Comparison of ENCODE assay signal across 8 cellular contexts in the genomic region with DNA sequence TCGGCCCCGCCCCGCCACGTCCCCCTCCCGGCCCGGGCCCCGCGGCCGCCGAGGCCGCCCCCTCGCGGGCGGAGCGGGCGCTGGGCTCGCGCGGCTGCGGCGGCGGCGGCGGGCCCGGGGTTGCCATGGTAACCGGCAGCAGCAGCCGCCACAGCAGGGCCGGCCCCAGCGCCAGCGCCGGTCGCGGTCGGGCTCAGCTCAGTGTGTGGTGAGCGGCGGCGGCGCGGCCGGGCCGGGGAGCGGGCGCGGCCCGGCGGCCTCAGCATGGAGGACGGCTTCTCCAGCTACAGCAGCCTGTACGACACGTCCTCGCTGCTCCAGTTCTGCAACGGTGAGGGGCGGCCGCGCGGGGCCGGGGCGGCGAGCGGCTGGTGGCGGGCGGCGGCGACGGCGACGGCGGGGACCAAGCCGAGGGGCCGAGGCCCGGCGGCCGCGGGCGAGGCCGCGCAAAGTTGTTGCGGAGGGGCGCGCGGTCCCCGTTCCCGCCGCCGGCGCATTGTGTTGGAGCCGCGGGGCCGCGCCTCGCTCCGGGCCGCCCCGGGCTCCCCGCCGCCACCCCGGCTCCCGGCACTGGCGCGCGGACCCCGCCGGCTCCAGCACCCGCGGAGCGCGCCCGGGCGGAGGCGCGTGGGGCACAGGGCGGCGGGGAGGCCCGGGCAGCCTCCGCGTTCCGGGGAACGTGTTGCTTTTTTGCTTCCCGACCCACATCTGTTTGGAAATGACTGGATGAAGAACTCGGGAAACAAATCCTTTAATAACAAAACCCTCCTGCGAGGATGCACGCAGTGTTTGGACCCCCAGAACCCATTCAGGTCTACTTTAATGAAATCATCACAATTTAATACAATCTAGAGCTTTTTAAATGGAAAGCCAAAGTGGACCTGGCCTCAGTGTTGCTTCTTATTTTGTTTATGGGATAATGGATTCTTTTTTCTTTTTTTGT. TPM values are rescaled to one million over a fixed set of nuclear protein-coding genes. Genes with fewer than 3 reads are reported as not detected.
DNase-seq lines count a peak whose midpoint lies in the region; ATAC-seq and TF ChIP-seq lines count a peak whose summit lies in the region.

A gene with protein sequence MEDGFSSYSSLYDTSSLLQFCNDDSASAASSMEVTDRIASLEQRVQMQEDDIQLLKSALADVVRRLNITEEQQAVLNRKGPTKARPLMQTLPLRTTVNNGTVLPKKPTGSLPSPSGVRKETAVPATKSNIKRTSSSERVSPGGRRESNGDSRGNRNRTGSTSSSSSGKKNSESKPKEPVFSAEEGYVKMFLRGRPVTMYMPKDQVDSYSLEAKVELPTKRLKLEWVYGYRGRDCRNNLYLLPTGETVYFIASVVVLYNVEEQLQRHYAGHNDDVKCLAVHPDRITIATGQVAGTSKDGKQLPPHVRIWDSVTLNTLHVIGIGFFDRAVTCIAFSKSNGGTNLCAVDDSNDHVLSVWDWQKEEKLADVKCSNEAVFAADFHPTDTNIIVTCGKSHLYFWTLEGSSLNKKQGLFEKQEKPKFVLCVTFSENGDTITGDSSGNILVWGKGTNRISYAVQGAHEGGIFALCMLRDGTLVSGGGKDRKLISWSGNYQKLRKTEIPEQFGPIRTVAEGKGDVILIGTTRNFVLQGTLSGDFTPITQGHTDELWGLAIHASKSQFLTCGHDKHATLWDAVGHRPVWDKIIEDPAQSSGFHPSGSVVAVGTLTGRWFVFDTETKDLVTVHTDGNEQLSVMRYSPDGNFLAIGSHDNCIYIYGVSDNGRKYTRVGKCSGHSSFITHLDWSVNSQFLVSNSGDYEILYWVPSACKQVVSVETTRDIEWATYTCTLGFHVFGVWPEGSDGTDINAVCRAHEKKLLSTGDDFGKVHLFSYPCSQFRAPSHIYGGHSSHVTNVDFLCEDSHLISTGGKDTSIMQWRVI (plus strand): TSS at position 201 of the 943 bp plus-strand sequence. CDS start 64 bp downstream, at position 265.

- H4K20me1 ChIP-seq in DND-41 (ENCODE audit: insufficient read depth, low read length) = 0 out of 2 replicates have a peak, but pooled peaks cover 3% of the 10 kb centered on the region

- intact Hi-C loops in left cardiac atrium (cut with DNase I) (loop anchor here (5.0 kb wide), 2 partner anchors 36 to 61 kb away; no protein-coding TSS in a partner anchor), prostate gland (cut with DNase I) (loop anchor here (5.0 to 10.0 kb wide), 5 partner anchors 36 to 279 kb away; no protein-coding TSS in a partner anchor)

- peak; percentile 77 for DNase-seq in DND-41
- peak; percentile 63 to 74 (median 64) for DNase-seq in T-helper 17 cell
- DNase-seq in amygdala (lab: John Stamatoyannopoulos, UW) = peak in 52 of 56 donors; percentile 19 to 87 (median 61)
- DNase-seq in left cardiac atrium = peak; percentile 91
- peak; percentile 75 for DNase-seq in prostate gland (ENCODE audit: low spot score)
- peak; percentile 91 for DNase-seq in type B pancreatic cell (ENCODE audit: extremely low spot score, unreplicated experiment)

- TF ChIP-seq POLR2A in prostate gland (IDR thresholded peaks at IDR 0.05) = no peak

- H3K36me3 ChIP-seq in DND-41 (ENCODE audit: insufficient read depth, low read length) (no peaks in the 10 kb centered on the region), prostate gland (no peaks in the 10 kb centered on the region)

- H3K36me3 Mint-ChIP-seq in T-helper 17 cell (ENCODE audit: low read depth) (no peaks in the 10 kb centered on the region), type B pancreatic cell (peaks cover 7% of the 10 kb centered on the region)

- ATAC-seq in DND-41 (ENCODE audit: insufficient read depth, low read depth) (peak; percentile 95), GM21786 (IDR thresholded peaks at IDR 0.05; ENCODE audit: unreplicated experiment) (peak; percentile 87), T-helper 17 cell (peak; percentile 91), left cardiac atrium (peak; percentile 91 to 93)

- TF ChIP-seq CTCF in DND-41 (IDR thresholded peaks at IDR 0.05; ENCODE audit: borderline replicate concordance, extremely low read depth, low read length, poor library complexity, severe bottlenecking) = no peak
- TF ChIP-seq CTCF in LNCAP (IDR thresholded peaks at IDR 0.05) = peak; percentile 62
- no peak for TF ChIP-seq CTCF in prostate gland (IDR thresholded peaks at IDR 0.05)
- TF ChIP-seq CTCF in type B pancreatic cell (conservative IDR thresholded peaks at IDR 0.05) = no peak

- peak within 1 kb of the TSS; percentile 67 for H3K27ac Mint-ChIP-seq in T-helper 17 cell
- peak within 1 kb of the TSS; percentile 85 for H3K27ac Mint-ChIP-seq in type B pancreatic cell

- under 1% methylated on average over 107 of the region's 121 CpGs for WGBS in prostate gland

- H3K4me3 Mint-ChIP-seq in T-helper 17 cell = peak within 1 kb of the TSS; percentile 89
- peak within 1 kb of the TSS; percentile 91 for H3K4me3 Mint-ChIP-seq in type B pancreatic cell

- H3K27me3 ChIP-seq in DND-41 (ENCODE audit: insufficient read depth, low read length, poor library complexity) (peaks cover 70% of the 10 kb centered on the region), prostate gland (replicated peaks; ENCODE audit: insufficient read depth) (no peaks in the 10 kb centered on the region)

- H3K27ac ChIP-seq in DND-41 (ENCODE audit: low read length) (no peak within 1 kb of the TSS), prostate gland (peak within 1 kb of the TSS; percentile 72 to 76)

- H3K4me1 Mint-ChIP-seq in T-helper 17 cell (peaks cover 14% of the 10 kb centered on the region), type B pancreatic cell (ENCODE audit: unreplicated experiment) (peaks cover 47% of the 10 kb centered on the region)

- peak within 1 kb of the TSS; percentile 57 for H3K4me2 ChIP-seq in DND-41 (ENCODE audit: insufficient read depth, low read length)

- peak within 1 kb of the TSS in 1 of 2 experiments; percentile 37; a peak in 2 of 4 replicates for H3K4me3 ChIP-seq in DND-41 (ENCODE audit: low read depth in 1 of 2, low read length in 2 of 2)
- peak within 1 kb of the TSS; percentile 53 to 54 for H3K4me3 ChIP-seq in prostate gland

- no peak within 1 kb of the TSS for H3K9ac ChIP-seq in DND-41 (ENCODE audit: low read depth, low read length)

- no peaks in the 10 kb centered on the region for H3K79me2 ChIP-seq in DND-41 (ENCODE audit: insufficient read depth, low read length)

- no peak within 1 kb of the TSS for H2AFZ ChIP-seq in DND-41 (ENCODE audit: low read depth, low read length)

- H3K9me3 Mint-ChIP-seq in type B pancreatic cell = peaks cover 4% of the 10 kb centered on the region

- H3K27me3 Mint-ChIP-seq in T-helper 17 cell (peaks cover 30% of the 10 kb centered on the region), type B pancreatic cell (no peaks in the 10 kb centered on the region)

- H3K9me3 ChIP-seq in DND-41 (ENCODE audit: insufficient read depth, low read length, severe bottlenecking) = no peaks in the 10 kb centered on the region
- no peaks in the 10 kb centered on the region for H3K9me3 ChIP-seq in T-helper 17 cell (ENCODE audit: control insufficient read depth, low read length, poor library complexity, severe bottlenecking)
- no peaks in the 10 kb centered on the region for H3K9me3 ChIP-seq in prostate gland

- H3K4me1 ChIP-seq in DND-41 (ENCODE audit: insufficient read depth, low read length) (peaks cover 9% of the 10 kb centered on the region; the same call in 1 of the 2 replicates), prostate gland (replicated peaks) (no peaks in the 10 kb centered on the region)

RNA-seq across cellular contexts. Expression of the gene that starts here (rescaled TPM):
- total RNA-seq in T-helper 17 cell (under 1 TPM in 1 of 2 donors, not detected in 1; 0.27 TPM), left cardiac atrium (10 to 100 TPM; 23.7 to 24.6 TPM), prostate gland (10 to 100 TPM in 1 of 2 donors, 1 to 10 TPM in 1; 7.0 to 31.8 TPM), type B pancreatic cell (ENCODE audit: low replicate concordance) (45.7 and 73.8 TPM in 2 replicates)

Comparison
In these comparisons a context has a peak if more than half of its experiments do, and no peak if none do; other contexts are left out.
1. RNA of the gene that starts here (total RNA-seq): 45.7 to 73.8 TPM in type B pancreatic cell, 7.0 to 31.8 TPM in prostate gland and 23.7 to 24.6 TPM in left cardiac atrium; 0.27 TPM in T-helper 17 cell; every median in the first group is over 4 times any median in the second.
2. Peak in DNase-seq and ATAC-seq in T-helper 17 cell; RNA of the gene not detected or under 1 TPM.
3. Peak in every context shown above with its lines, with median percentiles within 50 percentile points of each other: ATAC-seq and DNase-seq.